In genomic region chr18:47118986-47119385, GRCh38 we compare ENCODE assay signal across 30 cellular contexts. TPM values are rescaled to one million over a fixed set of nuclear protein-coding genes. Genes with fewer than 3 reads are reported as not detected.
DNase-seq lines count a peak whose midpoint lies in the region; ATAC-seq, FAIRE-seq and TF ChIP-seq lines count a peak whose summit lies in the region.
"Had no signal": no experiment of that assay in that cellular context is flagged by ENCODE, and none has a peak within 500 bp of the region (broad histone marks: within the 10 kb centered on the region; RNA-seq: fewer than 3 reads in every experiment).

No MANE protein-coding gene starts in this region.

- peaks cover 12% of the 10 kb centered on the region for H3K36me3 Mint-ChIP-seq in natural killer cell

- intact Hi-C loops in natural killer cell (cut with micrococcal nuclease): no loop called here

- no peaks in the 10 kb centered on the region for H3K9me3 Mint-ChIP-seq in natural killer cell
- H3K9me3 Mint-ChIP-seq: activated naive CD4-positive, alpha-beta T cell treated with anti-CD3 and anti-CD28 coated beads, Interleukin-2, amount 50 U/mL, for 24 hours; activated T-helper 2 cell treated with anti-CD3 and anti-CD28 coated beads, Interferon-gamma antibody, Interleukin-2, Interleukin-4, amounts not matched to agents 10 μg/mL and 5 μg/mL and 100 μg/mL, durations not matched to agents 14 hours and 24 hours and 36 hours; effector memory CD8-positive, alpha-beta T cell; nephron; stimulated activated naive B cell treated with anti-CD40 and anti-IgM and Interleukin-4, amounts not matched to agents 10 μg/mL and 1 μg/mL and 100 μg/mL, for 72 hours had no signal

- peak; percentile 41 for FAIRE-seq in H54 (lab: Jason Lieb, UNC)
- FAIRE-seq: HepG2, RCC 7860 had no signal

- ATAC-seq in GM18498 (IDR thresholded peaks at IDR 0.05; ENCODE audit: unreplicated experiment): no peak
- no peak for ATAC-seq in natural killer cell
- ATAC-seq: activated CD8-positive, alpha-beta T cell treated with anti-CD3 and anti-CD28 coated beads, Interleukin-2, amount 10 ng/mL, durations not matched to agents 7 days and 5 days; effector memory CD8-positive, alpha-beta T cell; gastroesophageal sphincter; HepG2; lower lobe of right lung; stimulated activated naive B cell treated with anti-CD40 and anti-IgM and Interleukin-4, amounts not matched to agents 10 μg/mL and 1 μg/mL and 100 μg/mL, for 72 hours had no signal

- H3K36me3 ChIP-seq in adipocyte (ENCODE audit: control insufficient read depth, insufficient read depth, low read length, severe bottlenecking): peaks cover 17% of the 10 kb centered on the region

- H3K4me3 ChIP-seq in AG10803 (ENCODE audit: low read length) (no peak overlapping the region), adipocyte (ENCODE audit: low read length) (no peak overlapping the region), fibroblast of the aortic adventitia (ENCODE audit: low read depth, low read length) (no peak overlapping the region)
- H3K4me3 ChIP-seq: gastroesophageal sphincter, hepatocyte, lower lobe of right lung, SJCRH30, upper lobe of left lung had no signal

- H3K4me1 Mint-ChIP-seq in natural killer cell: no peaks in the 10 kb centered on the region
- H3K4me1 Mint-ChIP-seq: nephron had no signal

- DNase-seq in AG10803 (ENCODE audit: low read depth) (peak; percentile 72), H54 (ENCODE audit: insufficient read length, low spot score) (no peak), adipocyte (ENCODE audit: low read depth) (peak; percentile 10), fibroblast of the aortic adventitia (ENCODE audit: low read depth) (peak; percentile 47), SHP77 (lab: John Stamatoyannopoulos, UW) (no peak), D341Med (ENCODE audit: low spot score) (no peak), natural killer cell (no peak)
- DNase-seq: activated CD8-positive, alpha-beta T cell treated with anti-CD3 and anti-CD28 coated beads, Interleukin-2, amount 10 ng/mL, durations not matched to agents 7 days and 5 days; anterior cingulate cortex; Caco-2; effector memory CD8-positive, alpha-beta T cell; H7; Karpas-422; lower lobe of right lung; NCI-H1436 treated with DMSO at 0.1 percent for 48 hours; NCI-H2081 treated with DMSO at 0.1 percent for 48 hours; NCI-H226; NCI-H82; SJCRH30; stimulated activated naive B cell treated with anti-CD40 and anti-IgM and Interleukin-4, amounts not matched to agents 10 μg/mL and 1 μg/mL and 100 μg/mL, for 72 hours; SW 1271; upper lobe of left lung had no signal

- no peak for TF ChIP-seq POLR2A in H54 (IDR thresholded peaks at IDR 0.05; ENCODE audit: low read depth, low read length)

- H3K4me3 Mint-ChIP-seq in natural killer cell: no peak overlapping the region
- H3K4me3 Mint-ChIP-seq: activated CD8-positive, alpha-beta T cell treated with anti-CD3 and anti-CD28 coated beads, Interleukin-2, amount 10 ng/mL, durations not matched to agents 7 days and 5 days; activated naive CD4-positive, alpha-beta T cell treated with anti-CD3 and anti-CD28 coated beads, Interleukin-2, amount 50 U/mL, for 24 hours; effector memory CD8-positive, alpha-beta T cell; nephron; stimulated activated naive B cell treated with anti-CD40 and anti-IgM and Interleukin-4, amounts not matched to agents 10 μg/mL and 1 μg/mL and 100 μg/mL, for 72 hours had no signal

- H3K9me3 ChIP-seq in adipocyte (ENCODE audit: control insufficient read depth, low read length): no peaks in the 10 kb centered on the region
- H3K9me3 ChIP-seq: Caco-2, gastroesophageal sphincter, lower lobe of right lung, SJCRH30, upper lobe of left lung had no signal

- H3K27me3 Mint-ChIP-seq in natural killer cell (ENCODE audit: low read depth in 2 of 2): no peaks in the 10 kb centered on the region
- H3K27me3 Mint-ChIP-seq: activated naive CD4-positive, alpha-beta T cell treated with anti-CD3 and anti-CD28 coated beads, Interleukin-2, amount 50 U/mL, for 24 hours; effector memory CD8-positive, alpha-beta T cell; stimulated activated naive B cell treated with anti-CD40 and anti-IgM and Interleukin-4, amounts not matched to agents 10 μg/mL and 1 μg/mL and 100 μg/mL, for 72 hours had no signal

- H3K27ac Mint-ChIP-seq in natural killer cell: no peak overlapping the region
- H3K27ac Mint-ChIP-seq: activated CD8-positive, alpha-beta T cell treated with anti-CD3 and anti-CD28 coated beads, Interleukin-2, amount 10 ng/mL, durations not matched to agents 7 days and 5 days; activated naive CD4-positive, alpha-beta T cell treated with anti-CD3 and anti-CD28 coated beads, Interleukin-2, amount 50 U/mL, for 24 hours; activated T-helper 2 cell treated with anti-CD3 and anti-CD28 coated beads, Interferon-gamma antibody, Interleukin-2, Interleukin-4, amounts not matched to agents 10 μg/mL and 5 μg/mL and 100 μg/mL, durations not matched to agents 14 hours and 24 hours and 36 hours; effector memory CD8-positive, alpha-beta T cell; nephron; stimulated activated naive B cell treated with anti-CD40 and anti-IgM and Interleukin-4, amounts not matched to agents 10 μg/mL and 1 μg/mL and 100 μg/mL, for 72 hours had no signal

- no peaks in the 10 kb centered on the region for H3K27me3 ChIP-seq in adipocyte (replicated peaks; ENCODE audit: control insufficient read depth, insufficient read depth, low read length)
- H3K27me3 ChIP-seq: gastroesophageal sphincter, hepatocyte, SJCRH30, upper lobe of left lung had no signal

- TF ChIP-seq CTCF in AG10803 (conservative IDR thresholded peaks at IDR 0.05; ENCODE audit: low read length) (no peak), fibroblast of the aortic adventitia (IDR thresholded peaks at IDR 0.05; ENCODE audit: insufficient read depth, low read length) (no peak), natural killer cell (IDR thresholded peaks at IDR 0.05) (no peak)

- H3K9ac ChIP-seq in adipocyte (ENCODE audit: low read length): no peak overlapping the region

- peaks cover 6% of the 10 kb centered on the region for H3K4me1 ChIP-seq in adipocyte (ENCODE audit: control insufficient read depth, insufficient read depth, low read length)
- H3K4me1 ChIP-seq: Caco-2, gastroesophageal sphincter, lower lobe of right lung, upper lobe of left lung had no signal

RNA-seq across cellular contexts. Expression of gene HDHD2, which starts 31.3 kb away (rescaled TPM):
- total RNA-seq in fibroblast of the aortic adventitia (ENCODE audit: low replicate concordance) (24.3 and 49.7 TPM in 2 replicates), natural killer cell (10 to 100 TPM; 27.5 to 36.2 (median 35.3) TPM)

RNA-seq across cellular contexts. Expression of gene IER3IP1, which starts 57.2 kb away (rescaled TPM):
- total RNA-seq in fibroblast of the aortic adventitia (ENCODE audit: low replicate concordance) (10.5 and 24.8 TPM in 2 replicates), natural killer cell (1 to 10 TPM; 6.1 to 8.7 (median 8.4) TPM)

Comparison
In these comparisons a context has a peak if more than half of its experiments do, and no peak if none do; other contexts are left out.
1. DNase-seq: peak in AG10803 (single experiment), adipocyte (single experiment) and fibroblast of the aortic adventitia (single experiment); none in H54 (single experiment), SHP77 (0 of 2), D341Med (single experiment) and natural killer cell (single experiment).